Comparison of ENCODE assay signal across 1 cellular context in the genomic region with DNA sequence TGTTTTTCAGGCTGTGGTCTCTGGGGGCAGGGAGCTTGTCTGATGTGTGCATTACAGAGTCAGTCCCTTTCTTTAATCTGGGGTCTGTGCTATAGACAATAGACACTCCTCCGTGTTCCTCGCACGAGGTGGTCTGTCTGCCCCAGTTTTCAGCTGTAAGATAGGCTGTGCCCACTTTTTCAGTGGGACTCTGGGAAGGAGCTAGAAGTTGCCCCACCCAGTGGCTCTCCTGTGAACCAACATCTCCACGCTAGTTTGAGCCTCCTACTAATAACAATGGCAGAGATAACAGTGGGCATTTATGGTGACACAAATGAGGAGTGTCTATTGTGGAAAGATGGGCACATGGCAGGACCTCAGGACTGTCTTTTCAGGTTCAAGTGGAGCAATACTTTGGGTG.
TF ChIP-seq lines count a peak whose summit lies in the region.

No MANE protein-coding gene starts in this region.

TF ChIP-seq in HCT116, 20 proteins besides CTCF, POLR2A, EP300 and RAD21:
- TF ChIP-seq SRF (IDR thresholded peaks at IDR 0.05; ENCODE audit: low read depth) (no peak), EGR1 (IDR thresholded peaks at IDR 0.05; ENCODE audit: low read depth) (no peak), EZH2 (IDR thresholded peaks at IDR 0.05) (no peak), SIN3A (IDR thresholded peaks at IDR 0.05; ENCODE audit: low read depth) (no peak), TCF7L2 (IDR thresholded peaks at IDR 0.05; ENCODE audit: borderline replicate concordance, extremely low read depth, insufficient read depth, insufficient read length) (no peak), ELF1 (IDR thresholded peaks at IDR 0.05; ENCODE audit: borderline replicate concordance, low read depth) (no peak), CBX3 (IDR thresholded peaks at IDR 0.05; ENCODE audit: low read depth) (no peak), SP1 (IDR thresholded peaks at IDR 0.05; ENCODE audit: low read depth) (no peak), POLR2AphosphoS5 (IDR thresholded peaks at IDR 0.05; ENCODE audit: low read depth, low read length) (no peak), ZFX (IDR thresholded peaks at IDR 0.05) (no peak), ATF3 (IDR thresholded peaks at IDR 0.05) (no peak), JUND (IDR thresholded peaks at IDR 0.05) (no peak), CEBPB (IDR thresholded peaks at IDR 0.05; ENCODE audit: low read depth) (no peak), FOSL1 (IDR thresholded peaks at IDR 0.05; ENCODE audit: low read depth) (no peak), EZH2phosphoT487 (IDR thresholded peaks at IDR 0.05; ENCODE audit: borderline replicate concordance) (no peak)
- TF ChIP-seq, protein P1, sequence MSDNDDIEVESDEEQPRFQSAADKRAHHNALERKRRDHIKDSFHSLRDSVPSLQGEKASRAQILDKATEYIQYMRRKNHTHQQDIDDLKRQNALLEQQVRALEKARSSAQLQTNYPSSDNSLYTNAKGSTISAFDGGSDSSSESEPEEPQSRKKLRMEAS (IDR thresholded peaks at IDR 0.05) = no peak
- TF ChIP-seq, protein P2, sequence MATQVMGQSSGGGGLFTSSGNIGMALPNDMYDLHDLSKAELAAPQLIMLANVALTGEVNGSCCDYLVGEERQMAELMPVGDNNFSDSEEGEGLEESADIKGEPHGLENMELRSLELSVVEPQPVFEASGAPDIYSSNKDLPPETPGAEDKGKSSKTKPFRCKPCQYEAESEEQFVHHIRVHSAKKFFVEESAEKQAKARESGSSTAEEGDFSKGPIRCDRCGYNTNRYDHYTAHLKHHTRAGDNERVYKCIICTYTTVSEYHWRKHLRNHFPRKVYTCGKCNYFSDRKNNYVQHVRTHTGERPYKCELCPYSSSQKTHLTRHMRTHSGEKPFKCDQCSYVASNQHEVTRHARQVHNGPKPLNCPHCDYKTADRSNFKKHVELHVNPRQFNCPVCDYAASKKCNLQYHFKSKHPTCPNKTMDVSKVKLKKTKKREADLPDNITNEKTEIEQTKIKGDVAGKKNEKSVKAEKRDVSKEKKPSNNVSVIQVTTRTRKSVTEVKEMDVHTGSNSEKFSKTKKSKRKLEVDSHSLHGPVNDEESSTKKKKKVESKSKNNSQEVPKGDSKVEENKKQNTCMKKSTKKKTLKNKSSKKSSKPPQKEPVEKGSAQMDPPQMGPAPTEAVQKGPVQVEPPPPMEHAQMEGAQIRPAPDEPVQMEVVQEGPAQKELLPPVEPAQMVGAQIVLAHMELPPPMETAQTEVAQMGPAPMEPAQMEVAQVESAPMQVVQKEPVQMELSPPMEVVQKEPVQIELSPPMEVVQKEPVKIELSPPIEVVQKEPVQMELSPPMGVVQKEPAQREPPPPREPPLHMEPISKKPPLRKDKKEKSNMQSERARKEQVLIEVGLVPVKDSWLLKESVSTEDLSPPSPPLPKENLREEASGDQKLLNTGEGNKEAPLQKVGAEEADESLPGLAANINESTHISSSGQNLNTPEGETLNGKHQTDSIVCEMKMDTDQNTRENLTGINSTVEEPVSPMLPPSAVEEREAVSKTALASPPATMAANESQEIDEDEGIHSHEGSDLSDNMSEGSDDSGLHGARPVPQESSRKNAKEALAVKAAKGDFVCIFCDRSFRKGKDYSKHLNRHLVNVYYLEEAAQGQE (IDR thresholded peaks at IDR 0.05; ENCODE audit: low read depth) = no peak
